ENCODE assay signal across 8 cellular contexts in the genomic region with DNA sequence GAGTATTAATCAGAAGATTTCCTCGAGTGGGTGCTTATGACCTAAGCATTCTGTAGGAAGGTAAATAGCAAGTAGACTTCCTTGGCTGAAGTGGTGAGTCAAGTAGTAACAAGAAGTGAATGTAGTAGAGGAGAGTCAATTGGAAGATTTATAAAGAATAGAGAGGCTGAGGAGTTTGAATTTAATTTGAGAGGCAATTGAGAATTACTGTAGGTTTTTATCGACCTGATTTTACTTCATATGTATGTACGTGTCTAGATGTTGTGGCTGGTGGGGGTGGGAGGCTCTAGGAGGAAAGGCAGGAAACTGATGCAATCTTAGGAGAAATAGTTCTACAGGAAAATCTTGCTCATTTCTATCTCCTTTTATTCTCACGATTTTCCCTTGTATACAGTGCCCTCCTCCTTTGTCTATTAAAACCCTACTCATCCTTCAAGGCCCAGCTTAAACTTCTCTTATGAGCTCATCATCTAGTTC. TPM values are rescaled to one million over a fixed set of nuclear protein-coding genes. Genes with fewer than 3 reads are reported as not detected.
DNase-seq lines count a peak whose midpoint lies in the region; ATAC-seq and TF ChIP-seq lines count a peak whose summit lies in the region.

No MANE protein-coding gene starts in this region.

- no peaks in the 10 kb centered on the region for H3K27me3 ChIP-seq in right atrium auricular region

- ATAC-seq in GM18498 (IDR thresholded peaks at IDR 0.05; ENCODE audit: unreplicated experiment) (peak; percentile 34), HG02798 (IDR thresholded peaks at IDR 0.05; ENCODE audit: poor library complexity, unreplicated experiment) (peak; percentile 36)

- DNase-seq in SW480 (ENCODE audit: low spot score) (peak; percentile 5), foreskin fibroblast (peak; percentile 33 to 67), NOMO-1 (lab: John Stamatoyannopoulos, UW; ENCODE audit: unreplicated experiment in 2 of 2) (no peak), right atrium auricular region (ENCODE audit: low spot score) (no peak), HPDE6-E6E7 (ENCODE audit: extremely low spot score) (no peak), NCI-H345 (lab: John Stamatoyannopoulos, UW) (no peak)

- H3K4me1 ChIP-seq in right atrium auricular region: peaks cover 0 to 44% of the 10 kb centered on the region in 2 donors

- no peak for TF ChIP-seq CTCF in foreskin fibroblast (IDR thresholded peaks at IDR 0.05; ENCODE audit: low read depth, low read length)
- no peak for TF ChIP-seq CTCF in right atrium auricular region (IDR thresholded peaks at IDR 0.05)

- H3K36me3 ChIP-seq in right atrium auricular region: peaks cover 12% of the 10 kb centered on the region

- H3K4me3 ChIP-seq in foreskin fibroblast (ENCODE audit: low read depth in 1 of 2, low read length in 2 of 2): no peak overlapping the region
- no peak overlapping the region for H3K4me3 ChIP-seq in right atrium auricular region

- H3K27ac ChIP-seq in right atrium auricular region: peak overlapping the region in 1 of 2 donors; percentile 65

- H3K9me3 ChIP-seq in right atrium auricular region: no peaks in the 10 kb centered on the region

RNA-seq across cellular contexts. Expression of gene OGT, which starts 8.7 kb away (rescaled TPM):
- total RNA-seq in right atrium auricular region: 10 to 100 TPM; 50.8 to 54.0 TPM

RNA-seq across cellular contexts. Expression of gene GCNA, which starts 36.7 kb away (rescaled TPM):
- total RNA-seq in right atrium auricular region: 1 to 10 TPM in 1 of 2 donors, under 1 TPM in 1; 0.48 to 3.0 TPM

Comparison
In these comparisons a context has a peak if more than half of its experiments do, and no peak if none do; other contexts are left out.
1. DNase-seq: peak in SW480 (single experiment) and foreskin fibroblast (2 of 2); none in NOMO-1 (0 of 2), right atrium auricular region (single experiment), HPDE6-E6E7 (single experiment) and NCI-H345 (single experiment).